In genomic region chr4:14607001-14607400, GRCh38 we compare ENCODE assay signal across 20 cellular contexts.
DNase-seq lines count a peak whose midpoint lies in the region; ATAC-seq and TF ChIP-seq lines count a peak whose summit lies in the region.
"Had no signal": no experiment of that assay in that cellular context is flagged by ENCODE, and none has a peak within 500 bp of the region (broad histone marks: within the 10 kb centered on the region; RNA-seq: fewer than 3 reads in every experiment).

No MANE protein-coding gene starts in this region.

- POLR2A ChIA-PET in CD8-positive, alpha-beta T cell (lab: Charles Lee) = no interaction called here

- H3K4me3 ChIP-seq in ACC112 (ENCODE audit: low read depth, low read length) (no peak overlapping the region), mammary epithelial cell (replicated peaks in 1 of 3; ENCODE audit: insufficient read depth in 1 of 3, low read depth in 2 of 3, low read length in 3 of 3) (no peak overlapping the region), mucosa of descending colon (no peak overlapping the region)
- no peak overlapping the region for H3K4me3 ChIP-seq in CD8-positive, alpha-beta T cell (ENCODE audit: low read depth, low read length)
- H3K4me3 ChIP-seq: BLaER1, SJCRH30 had no signal

- H3K27me3 Mint-ChIP-seq in memory B cell = no peaks in the 10 kb centered on the region
- no peaks in the 10 kb centered on the region for H3K27me3 Mint-ChIP-seq in CD8-positive, alpha-beta T cell (ENCODE audit: low read depth)
- H3K27me3 Mint-ChIP-seq in natural killer cell treated with Interleukin-12 subunit alpha and Interleukin-12 subunit beta and Interleukin-15 and Interleukin-18, amount 100 ng/mL, for 72 hours = no peaks in the 10 kb centered on the region
- H3K27me3 Mint-ChIP-seq: CD4-positive, alpha-beta T cell had no signal

- no TSS peak for BruUV-seq in mammary epithelial cell (replicated peaks; lab: Mats Ljungman, UMichigan)

- H3K9me3 ChIP-seq in mammary epithelial cell (replicated peaks; ENCODE audit: insufficient read depth, low read length) (no peaks in the 10 kb centered on the region), mucosa of descending colon (no peaks in the 10 kb centered on the region)
- no peaks in the 10 kb centered on the region for H3K9me3 ChIP-seq in CD8-positive, alpha-beta T cell (ENCODE audit: low read length)
- H3K9me3 ChIP-seq: BLaER1, Caco-2, SJCRH30 had no signal

- H2AFZ ChIP-seq in ACC112 (ENCODE audit: low read length, unreplicated experiment) = no peak overlapping the region
- no peak overlapping the region for H2AFZ ChIP-seq in mammary epithelial cell (ENCODE audit: low read depth, low read length)

- no peaks in the 10 kb centered on the region for H4K20me1 ChIP-seq in mammary epithelial cell (ENCODE audit: insufficient read depth, low read length)
- H4K20me1 ChIP-seq: BLaER1 had no signal

- no peak for TF ChIP-seq CTCF in mammary epithelial cell (conservative IDR thresholded peaks at IDR 0.05 in 1 of 2, IDR thresholded peaks at IDR 0.05 in 1 of 2; ENCODE audit: extremely low read depth in 1 of 2, insufficient read depth in 1 of 2, low read depth in 1 of 2, low read length in 2 of 2)
- no peak for TF ChIP-seq CTCF in mucosa of descending colon (IDR thresholded peaks at IDR 0.05)
- TF ChIP-seq CTCF in CD8-positive, alpha-beta T cell (IDR thresholded peaks at IDR 0.05) = no peak

- H3K36me3 Mint-ChIP-seq in memory B cell = no peaks in the 10 kb centered on the region
- no peaks in the 10 kb centered on the region for H3K36me3 Mint-ChIP-seq in CD8-positive, alpha-beta T cell
- H3K36me3 Mint-ChIP-seq in natural killer cell treated with Interleukin-12 subunit alpha and Interleukin-12 subunit beta and Interleukin-15 and Interleukin-18, amount 100 ng/mL, for 72 hours = no peaks in the 10 kb centered on the region

- ATAC-seq in memory B cell (ENCODE audit: low read depth) (peak; percentile 32), GM19351 (IDR thresholded peaks at IDR 0.05; ENCODE audit: unreplicated experiment) (no peak), mucosa of descending colon (no peak)
- ATAC-seq in CD8-positive, alpha-beta T cell = no peak
- ATAC-seq in natural killer cell treated with Interleukin-12 subunit alpha and Interleukin-12 subunit beta and Interleukin-15 and Interleukin-18, amount 100 ng/mL, for 72 hours = no peak

- H3K4me1 ChIP-seq in ACC112 (ENCODE audit: control insufficient read depth, insufficient read depth, low read length, unreplicated experiment) (peaks cover 17% of the 10 kb centered on the region), mammary epithelial cell (ENCODE audit: insufficient read depth, low read length) (no peaks in the 10 kb centered on the region), mucosa of descending colon (ENCODE audit: low read depth) (no peaks in the 10 kb centered on the region)
- H3K4me1 ChIP-seq in CD8-positive, alpha-beta T cell (ENCODE audit: insufficient read depth, low read length) = no peaks in the 10 kb centered on the region
- H3K4me1 ChIP-seq: Caco-2, SJCRH30 had no signal

- dilution Hi-C loops in mammary epithelial cell (cut with HindIII; ENCODE audit: low sequenced_read_pairs) = no loop called here

- intact Hi-C loops in mammary epithelial cell (cut with micrococcal nuclease) (no loop called here), mucosa of descending colon (cut with DNase I, micrococcal nuclease) (no loop called here)
- intact Hi-C loops in CD8-positive, alpha-beta T cell (cut with DNase I, micrococcal nuclease) = no loop called here

- H3K27ac ChIP-seq in ACC112 (ENCODE audit: low read depth, low read length) (peak overlapping the region; percentile 64), mammary epithelial cell (ENCODE audit: insufficient read depth, low read depth, low read length) (no peak overlapping the region)
- no peak overlapping the region for H3K27ac ChIP-seq in CD8-positive, alpha-beta T cell (ENCODE audit: low read depth, low read length)
- H3K27ac ChIP-seq: BLaER1, SJCRH30 had no signal

- in situ Hi-C loops in mammary epithelial cell (cut with MboI; ENCODE audit: low sequenced_read_pairs in 2 of 2) = no loop called here

- CTCF ChIA-PET in mammary epithelial cell (lab: Charles Lee; ENCODE audit: low non-redundant PET) = interaction anchor here (0.7 kb wide), 1 partner anchor 608 kb away, joined by 3 read pairs; no protein-coding TSS in a partner anchor
- CTCF ChIA-PET in CD8-positive, alpha-beta T cell (lab: Charles Lee) = no interaction called here

- no peaks in the 10 kb centered on the region for H3K79me2 ChIP-seq in ACC112 (ENCODE audit: control insufficient read depth, insufficient read depth, low read length, unreplicated experiment)
- no peaks in the 10 kb centered on the region for H3K79me2 ChIP-seq in mammary epithelial cell (ENCODE audit: insufficient read depth, low read length)

- H3K27me3 ChIP-seq in ACC112 (ENCODE audit: insufficient read depth, low read length) (no peaks in the 10 kb centered on the region), mammary epithelial cell (ENCODE audit: insufficient read depth, low read length) (no peaks in the 10 kb centered on the region)
- no peaks in the 10 kb centered on the region for H3K27me3 ChIP-seq in CD8-positive, alpha-beta T cell (ENCODE audit: insufficient read depth, low read length)
- H3K27me3 ChIP-seq: BLaER1, SJCRH30 had no signal

- no peak overlapping the region for H3K4me2 ChIP-seq in mammary epithelial cell (ENCODE audit: insufficient read depth, low read depth, low read length)
- H3K4me2 ChIP-seq: BLaER1 had no signal

- no peak overlapping the region for H3K9ac ChIP-seq in mammary epithelial cell (ENCODE audit: insufficient read depth, low read length)
- H3K9ac ChIP-seq: BLaER1 had no signal

- H3K9me3 Mint-ChIP-seq in memory B cell = no peaks in the 10 kb centered on the region
- no peaks in the 10 kb centered on the region for H3K9me3 Mint-ChIP-seq in CD8-positive, alpha-beta T cell
- peaks cover 3% of the 10 kb centered on the region for H3K9me3 Mint-ChIP-seq in natural killer cell treated with Interleukin-12 subunit alpha and Interleukin-12 subunit beta and Interleukin-15 and Interleukin-18, amount 100 ng/mL, for 72 hours
- H3K9me3 Mint-ChIP-seq: CD4-positive, alpha-beta T cell had no signal

- no peak overlapping the region for H3K27ac Mint-ChIP-seq in memory B cell
- no peak overlapping the region for H3K27ac Mint-ChIP-seq in CD8-positive, alpha-beta T cell
- H3K27ac Mint-ChIP-seq in natural killer cell treated with Interleukin-12 subunit alpha and Interleukin-12 subunit beta and Interleukin-15 and Interleukin-18, amount 100 ng/mL, for 72 hours = no peak overlapping the region
- H3K27ac Mint-ChIP-seq: CD4-positive, alpha-beta T cell had no signal

- no peaks in the 10 kb centered on the region for H3K4me1 Mint-ChIP-seq in memory B cell
- H3K4me1 Mint-ChIP-seq in CD8-positive, alpha-beta T cell (ENCODE audit: low read depth) = no peaks in the 10 kb centered on the region
- H3K4me1 Mint-ChIP-seq in natural killer cell treated with Interleukin-12 subunit alpha and Interleukin-12 subunit beta and Interleukin-15 and Interleukin-18, amount 100 ng/mL, for 72 hours (ENCODE audit: low read depth in 2 of 2) = no peaks in the 10 kb centered on the region

- DNase-seq in LHCN-M2 (ENCODE audit: low read depth) = peak; percentile 49
- DNase-seq in mammary epithelial cell = peak; percentile 1
- no peak for DNase-seq in memory B cell (ENCODE audit: low spot score in 2 of 2)
- DNase-seq in mucosa of descending colon = no peak
- DNase-seq in CD8-positive, alpha-beta T cell = no peak
- no peak for DNase-seq in natural killer cell treated with Interleukin-12 subunit alpha and Interleukin-12 subunit beta and Interleukin-15 and Interleukin-18, amount 100 ng/mL, for 72 hours (ENCODE audit: low spot score)
- DNase-seq: ACHN; Caco-2; CD4-positive, alpha-beta T cell; DMS 273 treated with DMSO at 0.1 percent for 48 hours; DMS79 treated with DMSO at 0.1 percent for 48 hours; NCI-H1105; NCI-H146; NCI-H2029 treated with DMSO at 0.1 percent for 48 hours; NCI-H510A treated with DMSO at 0.1 percent for 48 hours; NCI-H748 treated with DMSO at 0.1 percent for 48 hours; SJCRH30 had no signal

- H3K36me3 ChIP-seq in ACC112 (ENCODE audit: insufficient read depth, low read length) (no peaks in the 10 kb centered on the region), mammary epithelial cell (ENCODE audit: insufficient read depth, low read length) (no peaks in the 10 kb centered on the region), mucosa of descending colon (ENCODE audit: low read depth) (no peaks in the 10 kb centered on the region)
- H3K36me3 ChIP-seq in CD8-positive, alpha-beta T cell (ENCODE audit: insufficient read depth, low read length) = no peaks in the 10 kb centered on the region
- H3K36me3 ChIP-seq: BLaER1, SJCRH30 had no signal

- WGBS in mammary epithelial cell (ENCODE audit: low coverage, missing lambda C conversion rate) = 44% methylated on average over 2 of the region's 3 CpGs

- no peak overlapping the region for H3K4me3 Mint-ChIP-seq in memory B cell
- no peak overlapping the region for H3K4me3 Mint-ChIP-seq in CD8-positive, alpha-beta T cell
- H3K4me3 Mint-ChIP-seq in natural killer cell treated with Interleukin-12 subunit alpha and Interleukin-12 subunit beta and Interleukin-15 and Interleukin-18, amount 100 ng/mL, for 72 hours = no peak overlapping the region
- H3K4me3 Mint-ChIP-seq: CD4-positive, alpha-beta T cell had no signal

Comparison
In these comparisons a context has a peak if more than half of its experiments do, and no peak if none do; other contexts are left out.
1. DNase-seq: peak in LHCN-M2 (single experiment) and mammary epithelial cell (single experiment); none in memory B cell (0 of 2), mucosa of descending colon (0 of 3), CD8-positive, alpha-beta T cell (0 of 7) and natural killer cell treated with Interleukin-12 subunit alpha and Interleukin-12 subunit beta and Interleukin-15 and Interleukin-18, amount 100 ng/mL, for 72 hours (single experiment).